ENCODE assay signal across 39 cellular contexts in the genomic region with DNA sequence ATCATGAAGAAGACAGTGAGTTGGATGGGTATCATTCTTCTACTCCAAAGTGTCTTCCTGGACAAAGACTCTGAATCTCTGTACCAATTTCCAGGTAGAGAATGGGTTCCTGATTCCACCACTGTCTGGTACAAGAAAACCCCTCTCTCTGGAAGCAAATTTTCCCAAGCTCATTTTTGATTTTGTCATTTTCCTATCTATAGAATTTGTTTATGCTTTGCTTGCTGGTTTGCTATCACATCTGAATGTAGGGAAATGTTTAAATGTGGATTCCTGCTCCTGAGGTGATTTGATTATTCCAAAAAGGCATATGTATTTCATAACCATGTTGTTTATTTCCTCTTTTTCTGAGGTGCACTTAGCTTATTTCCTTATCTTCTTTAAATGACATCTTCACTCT. TPM values are rescaled to one million over a fixed set of nuclear protein-coding genes. Genes with fewer than 3 reads are reported as not detected.
"Had no signal": no experiment of that assay in that cellular context is flagged by ENCODE, and none has a peak within 500 bp of the region (broad histone marks: within the 10 kb centered on the region; RNA-seq: fewer than 3 reads in every experiment).

A gene with protein sequence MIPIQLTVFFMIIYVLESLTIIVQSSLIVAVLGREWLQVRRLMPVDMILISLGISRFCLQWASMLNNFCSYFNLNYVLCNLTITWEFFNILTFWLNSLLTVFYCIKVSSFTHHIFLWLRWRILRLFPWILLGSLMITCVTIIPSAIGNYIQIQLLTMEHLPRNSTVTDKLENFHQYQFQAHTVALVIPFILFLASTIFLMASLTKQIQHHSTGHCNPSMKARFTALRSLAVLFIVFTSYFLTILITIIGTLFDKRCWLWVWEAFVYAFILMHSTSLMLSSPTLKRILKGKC (minus strand): TSS at position 101 of the 400 bp plus-strand sequence. CDS start 66 bp downstream, at position 35.

- H3K9me3 ChIP-seq: MG63 had no signal

- DNase-seq: Karpas-422, Kasumi-1, MG63, MM.1S, MV-4-11, NCI-H1048, NCI-H1092, NCI-H1092 treated with DMSO at 0.1 percent for 48 hours, NCI-H1105, NCI-H1105 treated with DMSO at 0.1 percent for 48 hours, NCI-H1417, NCI-H1417 treated with DMSO at 0.1 percent for 48 hours, NCI-H1436, NCI-H1436 treated with DMSO at 0.1 percent for 48 hours, NCI-H146, NCI-H1694, NCI-H1694 treated with DMSO at 0.1 percent for 48 hours, NCI-H187, NCI-H187 treated with DMSO at 0.1 percent for 48 hours, NCI-H1930, NCI-H2029, NCI-H2029 treated with DMSO at 0.1 percent for 48 hours, NCI-H2081, NCI-H2081 treated with DMSO at 0.1 percent for 48 hours, NCI-H2107, NCI-H2171, NCI-H2171 treated with DMSO at 0.1 percent for 48 hours, NCI-H2227 treated with DMSO at 0.1 percent for 48 hours, NCI-H226, NCI-H345, NCI-H446, NCI-H446 treated with DMSO at 0.1 percent for 48 hours, NCI-H510A, NCI-H510A treated with DMSO at 0.1 percent for 48 hours, NCI-H524 had no signal

- H3K27me3 ChIP-seq: MG63 had no signal

- H3K36me3 ChIP-seq: MG63 had no signal

- H3K4me3 ChIP-seq: MG63 had no signal

RNA-seq across cellular contexts. Expression of the gene that starts here (rescaled TPM):
- total RNA-seq: LHCN-M2, M059J, MCF 10A, NCI-H460 had no signal
